In the genomic region with DNA sequence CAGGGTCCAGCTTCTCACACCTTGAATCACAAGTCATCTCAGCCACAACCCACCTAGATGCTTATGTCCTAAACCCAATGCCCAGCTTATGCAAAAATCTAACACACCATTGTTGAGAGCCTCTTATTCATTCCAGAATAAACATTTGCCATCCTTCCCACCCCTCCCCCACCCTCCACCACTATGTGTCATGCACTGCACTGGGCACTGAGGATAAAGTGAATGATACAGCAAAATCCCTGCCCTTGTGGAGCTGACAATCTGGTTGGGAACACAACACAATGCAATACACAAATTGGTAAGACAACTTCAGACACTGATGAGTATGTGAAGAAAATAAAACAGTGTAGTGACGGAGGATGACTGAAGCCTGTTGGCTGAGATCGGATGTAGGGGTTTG, we compare ENCODE assay signal across 17 cellular contexts. TPM values are rescaled to one million over a fixed set of nuclear protein-coding genes. Genes with fewer than 3 reads are reported as not detected.
DNase-seq lines count a peak whose midpoint lies in the region; FAIRE-seq and TF ChIP-seq lines count a peak whose summit lies in the region.
"Had no signal": no experiment of that assay in that cellular context is flagged by ENCODE, and none has a peak within 500 bp of the region (broad histone marks: within the 10 kb centered on the region; RNA-seq: fewer than 3 reads in every experiment).

No MANE protein-coding gene starts in this region.

- H2AK5ac ChIP-seq in H9 (ENCODE audit: insufficient read length, low read length) = no peak overlapping the region
- peak overlapping the region; percentile 69 for H2AK5ac ChIP-seq in mesendoderm (ENCODE audit: low read length)

- intact Hi-C loops in CD4-positive, alpha-beta memory T cell (cut with micrococcal nuclease) = loop anchor here (2.0 to 5.0 kb wide), 4 partner anchors 19 to 449 kb away; a partner anchor contains a TSS

- peaks cover 24 to 43% (median 34%) of the 10 kb centered on the region in 4 donors for H3K4me1 Mint-ChIP-seq in CD4-positive, alpha-beta memory T cell
- H3K4me1 Mint-ChIP-seq in H9 = peaks cover 37 to 42% of the 10 kb centered on the region in 2 experiments
- peaks cover 35% of the 10 kb centered on the region for H3K4me1 Mint-ChIP-seq in brain

- no peak overlapping the region for H3K27ac ChIP-seq in CD4-positive, alpha-beta memory T cell (ENCODE audit: low read depth, low read length)
- peak overlapping the region; percentile 86 for H3K27ac ChIP-seq in H9 (ENCODE audit: insufficient read length, low read depth, low read length)
- peak overlapping the region; percentile 79 for H3K27ac ChIP-seq in mesendoderm (ENCODE audit: low read depth, low read length)
- H3K27ac ChIP-seq: BLaER1, lower lobe of right lung had no signal

- no peak overlapping the region for H2AFZ ChIP-seq in H9 (ENCODE audit: low read length)

- peaks cover 0 to 2% of the 10 kb centered on the region in 2 donors for H3K27me3 Mint-ChIP-seq in CD4-positive, alpha-beta memory T cell
- H3K27me3 Mint-ChIP-seq in H9 (ENCODE audit: low read depth) (peaks cover 12% of the 10 kb centered on the region), brain (peaks cover 50% of the 10 kb centered on the region)
- H3K27me3 Mint-ChIP-seq: stimulated activated naive CD8-positive, alpha-beta T cell treated with anti-CD3 and anti-CD28 coated beads, Interleukin-15, Interleukin-2, amounts not matched to agents 100 ng/mL and 50 ng/mL, for 24 hours had no signal

- H3K56ac ChIP-seq in H9 (ENCODE audit: insufficient read length, low read depth, low read length) (no peak overlapping the region), mesendoderm (ENCODE audit: low read length) (peak overlapping the region; percentile 73)

- H3K79me2 ChIP-seq in H9 (ENCODE audit: insufficient read depth, low read length) (peaks cover 8% of the 10 kb centered on the region; the same call in 1 of the 2 replicates), mesendoderm (ENCODE audit: control insufficient read depth, insufficient read depth, low read length) (peaks cover 14% of the 10 kb centered on the region)

- TF ChIP-seq CTCF in H9 (conservative IDR thresholded peaks at IDR 0.05) (no peak), brain (conservative IDR thresholded peaks at IDR 0.05) (no peak)

- no peak overlapping the region for H4K91ac ChIP-seq in H9 (ENCODE audit: insufficient read length, low read depth, low read length)

- H4K8ac ChIP-seq in H9 (replicated peaks; ENCODE audit: insufficient read length, low read depth, low read length) (no peak overlapping the region), mesendoderm (ENCODE audit: low read depth, low read length) (no peak overlapping the region)

- no peak overlapping the region for H2BK12ac ChIP-seq in H9 (ENCODE audit: insufficient read length, low read depth, low read length)

- H3K18ac ChIP-seq in H9 (ENCODE audit: insufficient read length, low read depth, low read length) = no peak overlapping the region
- no peak overlapping the region for H3K18ac ChIP-seq in mesendoderm (ENCODE audit: low read length)

- peaks cover 0 to 2% (median 0%) of the 10 kb centered on the region in 8 donors for H3K9me3 Mint-ChIP-seq in CD4-positive, alpha-beta memory T cell
- H3K9me3 Mint-ChIP-seq in H9 (no peaks in the 10 kb centered on the region; a peak in 1 of 5 replicates), brain (peaks cover 0 to 2% (median 0%) of the 10 kb centered on the region in 5 experiments)
- H3K9me3 Mint-ChIP-seq: stimulated activated naive CD8-positive, alpha-beta T cell treated with anti-CD3 and anti-CD28 coated beads, Interleukin-15, Interleukin-2, amounts not matched to agents 100 ng/mL and 50 ng/mL, for 24 hours had no signal

- WGBS in H9 (ENCODE audit: extremely low coverage, insufficient read length, low lambda C conversion rate) = no CpG with 5 or more reads among the region's 2 CpGs
- WGBS in mesendoderm (ENCODE audit: extremely low coverage, insufficient coverage, low lambda C conversion rate) = no CpG with 5 or more reads among the region's 2 CpGs

- H3K4me1 ChIP-seq in CD4-positive, alpha-beta memory T cell (ENCODE audit: insufficient read depth, low read length) = peaks cover 30% of the 10 kb centered on the region
- H3K4me1 ChIP-seq in H9 (ENCODE audit: insufficient read depth, low read length) (peaks cover 12% of the 10 kb centered on the region), mesendoderm (ENCODE audit: control insufficient read depth, low read depth, low read length) (peaks cover 20% of the 10 kb centered on the region)

- H3K23ac ChIP-seq in H9 (ENCODE audit: insufficient read length, low read depth, low read length) (no peak overlapping the region), mesendoderm (ENCODE audit: low read length) (no peak overlapping the region)

- H4K5ac ChIP-seq in H9 (ENCODE audit: insufficient read length, low read depth, low read length) = no peak overlapping the region
- H4K5ac ChIP-seq in mesendoderm (ENCODE audit: low read length) = no peak overlapping the region

- H4K20me1 ChIP-seq in H9 (ENCODE audit: control insufficient read depth, insufficient read depth, insufficient read length) = no peaks in the 10 kb centered on the region

- H3K4ac ChIP-seq in H9 (ENCODE audit: low read depth, low read length) (no peak overlapping the region), mesendoderm (ENCODE audit: low read depth, low read length) (no peak overlapping the region)

- no peaks in the 10 kb centered on the region for H3K36me3 ChIP-seq in CD4-positive, alpha-beta memory T cell (ENCODE audit: insufficient read depth, low read length)
- no peaks in the 10 kb centered on the region for H3K36me3 ChIP-seq in mesendoderm (ENCODE audit: control insufficient read depth, insufficient read depth, low read length)
- H3K36me3 ChIP-seq: BLaER1, lower lobe of right lung had no signal

- H3K27me3 ChIP-seq in CD4-positive, alpha-beta memory T cell (ENCODE audit: insufficient read depth, low read length) = no peaks in the 10 kb centered on the region
- H3K27me3 ChIP-seq in H9 (ENCODE audit: insufficient read depth, low read length) (no peaks in the 10 kb centered on the region), mesendoderm (ENCODE audit: insufficient read depth, low read length, poor library complexity) (no peaks in the 10 kb centered on the region)
- H3K27me3 ChIP-seq: BLaER1 had no signal

- no peak for TF ChIP-seq POLR2A in H54 (IDR thresholded peaks at IDR 0.05; ENCODE audit: low read depth, low read length)

- POLR2A ChIA-PET in CD4-positive, alpha-beta memory T cell (lab: Charles Lee; ENCODE audit: partially characterized antibody) = interaction anchor here (2.9 kb wide), 1 partner anchor 19 kb away, joined by 16 read pairs; a partner anchor contains a TSS

- H3T11ph ChIP-seq in H9 (ENCODE audit: low read length) = no peak overlapping the region

- H3K79me1 ChIP-seq in H9 (ENCODE audit: insufficient read depth, low read depth, low read length, poor library complexity, severe bottlenecking) (no peaks in the 10 kb centered on the region), mesendoderm (ENCODE audit: low read length) (peaks cover 12% of the 10 kb centered on the region)

- peaks cover 11% of the 10 kb centered on the region for H3K23me2 ChIP-seq in H9 (ENCODE audit: insufficient read length, low read depth, low read length, poor library complexity, severe bottlenecking)

- peak overlapping the region in 6 of 8 donors; percentile 10 to 88 (median 50) for H3K4me3 Mint-ChIP-seq in CD4-positive, alpha-beta memory T cell
- H3K4me3 Mint-ChIP-seq in H9 = peak overlapping the region in 1 of 2 experiments; percentile 88; a peak in 3 of 5 replicates
- H3K4me3 Mint-ChIP-seq in brain = peak overlapping the region; percentile 78 to 91 (median 80)

- CTCF ChIA-PET in CD4-positive, alpha-beta memory T cell (lab: Charles Lee; ENCODE audit: partially characterized antibody) = interaction anchor here (0.9 to 6.2 kb wide), 5 partner anchors 11 to 77 kb away, joined by 3 to 29 read pairs (median 10); no protein-coding TSS in a partner anchor

- H3K4me2 ChIP-seq in H9 (ENCODE audit: insufficient read depth, insufficient read length, low read length) (peak overlapping the region; percentile 96), mesendoderm (ENCODE audit: low read length) (no peak overlapping the region)

- peak overlapping the region in 3 of 7 donors; percentile 93 to 98 (median 97) for H3K27ac Mint-ChIP-seq in CD4-positive, alpha-beta memory T cell
- H3K27ac Mint-ChIP-seq in H9 (peak overlapping the region in 1 of 3 experiments; percentile 45; a peak in 3 of 7 replicates), brain (no peak overlapping the region)

- no peak overlapping the region for H2BK15ac ChIP-seq in H9 (ENCODE audit: low read depth, low read length)
- H2BK15ac ChIP-seq in mesendoderm (replicated peaks; ENCODE audit: low read depth) = no peak overlapping the region

- no peak overlapping the region for H3K4me3 ChIP-seq in CD4-positive, alpha-beta memory T cell (ENCODE audit: low read length in 2 of 2)
- no peak overlapping the region for H3K4me3 ChIP-seq in mesendoderm (ENCODE audit: low read length)
- H3K4me3 ChIP-seq: BLaER1, GM12878, lower lobe of right lung had no signal

- no peak overlapping the region for H2BK5ac ChIP-seq in H9 (ENCODE audit: insufficient read length, low read length)
- H2BK5ac ChIP-seq in mesendoderm (ENCODE audit: low read length) = peak overlapping the region; percentile 73

- H3K9me3 ChIP-seq in CD4-positive, alpha-beta memory T cell (ENCODE audit: control insufficient read depth in 1 of 2, low read length in 2 of 2) = no peaks in the 10 kb centered on the region
- no peaks in the 10 kb centered on the region for H3K9me3 ChIP-seq in H9 (ENCODE audit: control insufficient read depth, low read depth, low read length)
- H3K9me3 ChIP-seq: BLaER1, lower lobe of right lung had no signal

- DNase-seq in CD4-positive, alpha-beta memory T cell = no peak
- DNase-seq in H9 (no peak), mesendoderm (peak; percentile 21), NCI-H69 (lab: John Stamatoyannopoulos, UW) (no peak), H54 (ENCODE audit: insufficient read length, low spot score) (no peak), Kasumi-1 (lab: John Stamatoyannopoulos, UW) (no peak), GM19240 (ENCODE audit: insufficient read length, low spot score) (no peak)
- DNase-seq: activated CD4-positive, alpha-beta T cell treated with anti-CD3 and anti-CD28 coated beads, Interleukin-2, amount 50 U/mL, for 48 hours; lower lobe of right lung; NCI-H1930; NCI-H82; occipital lobe had no signal

- H3K9ac ChIP-seq in H9 (ENCODE audit: extremely low read depth, insufficient read length, low read length) (no peak overlapping the region), mesendoderm (ENCODE audit: low read length) (no peak overlapping the region)
- H3K9ac ChIP-seq: BLaER1 had no signal

- peaks cover 0 to 4% of the 10 kb centered on the region in 2 donors for H3K36me3 Mint-ChIP-seq in CD4-positive, alpha-beta memory T cell
- H3K36me3 Mint-ChIP-seq in H9 (ENCODE audit: insufficient read depth in 1 of 3, low read depth in 3 of 3) = no peaks in the 10 kb centered on the region; a peak in 1 of 7 replicates
- H3K36me3 Mint-ChIP-seq in brain = no peaks in the 10 kb centered on the region

- H3K14ac ChIP-seq in H9 (ENCODE audit: insufficient read depth, low read length) = no peak overlapping the region

- no peak for FAIRE-seq in H54 (lab: Jason Lieb, UNC)
- FAIRE-seq: colon, GM12878 had no signal

- no peak overlapping the region for H2BK120ac ChIP-seq in H9 (ENCODE audit: low read depth, low read length, poor library complexity, severe bottlenecking)
- no peak overlapping the region for H2BK120ac ChIP-seq in mesendoderm (ENCODE audit: low read depth, low read length)

- H2BK20ac ChIP-seq in H9 (ENCODE audit: low read depth, low read length, poor library complexity, severe bottlenecking) = no peak overlapping the region

RNA-seq across cellular contexts. Expression of a gene that starts 1.4 kb away (rescaled TPM):
- total RNA-seq in CD4-positive, alpha-beta memory T cell = 10 to 100 TPM; 24.0 TPM
- polyA plus RNA-seq in CD4-positive, alpha-beta memory T cell = 10 to 100 TPM; 23.6 to 48.1 TPM
- total RNA-seq in H9 (2021) = 15.5 and 15.7 TPM in 2 replicates
- polyA plus RNA-seq in brain (ENCODE audit: insufficient read depth, low read depth, low replicate concordance) = 58.8 TPM
- polyA plus RNA-seq in mesendoderm (2013, experiment 1 of 2) = 65.1 TPM
- polyA plus RNA-seq in mesendoderm (2013, experiment 2 of 2) = 63.6 TPM

RNA-seq across cellular contexts. Expression of a gene that starts 18.3 kb away (rescaled TPM):
- total RNA-seq in CD4-positive, alpha-beta memory T cell = 10 to 100 TPM; 41.4 to 45.0 TPM
- polyA plus RNA-seq in CD4-positive, alpha-beta memory T cell = 10 to 100 TPM in 1 of 2 donors, 1 to 10 TPM in 1; 3.0 to 15.7 TPM
- 12.6 and 13.3 TPM in 2 replicates for total RNA-seq in H9 (2021)
- 14.7 TPM for polyA plus RNA-seq in brain (ENCODE audit: insufficient read depth, low read depth, low replicate concordance)
- polyA plus RNA-seq in mesendoderm (2013, experiment 1 of 2) = 19.5 TPM
- polyA plus RNA-seq in mesendoderm (2013, experiment 2 of 2) = 19.1 TPM

RNA-seq across cellular contexts. Expression of a gene that starts 48.6 kb away (rescaled TPM):
- under 1 TPM in 1 of 2 experiments, not detected in 1; 0.17 TPM for total RNA-seq in CD4-positive, alpha-beta memory T cell
- not detected for polyA plus RNA-seq in CD4-positive, alpha-beta memory T cell
- 4.9 TPM in 2 replicates for total RNA-seq in H9 (2021)
- polyA plus RNA-seq in brain (ENCODE audit: insufficient read depth, low read depth, low replicate concordance) = 0.14 TPM
- polyA plus RNA-seq in mesendoderm (2013, experiment 1 of 2) = 1.2 TPM
- polyA plus RNA-seq in mesendoderm (2013, experiment 2 of 2) = 1.2 TPM
- total RNA-seq: GM12878, occipital lobe had no signal
- polyA plus RNA-seq: GM12878 had no signal
